24 cellular contexts compared by ENCODE assay signal in genomic region chr1:160925652-160926241, GRCh38. TPM values are rescaled to one million over a fixed set of nuclear protein-coding genes. Genes with fewer than 3 reads are reported as not detected.
DNase-seq lines count a peak whose midpoint lies in the region; ATAC-seq and TF ChIP-seq lines count a peak whose summit lies in the region.
"Had no signal": no experiment of that assay in that cellular context is flagged by ENCODE, and none has a peak within 500 bp of the region (broad histone marks: within the 10 kb centered on the region; RNA-seq: fewer than 3 reads in every experiment).

No MANE protein-coding gene starts in this region.

- TF ChIP-seq CTCF in choroid plexus epithelial cell (conservative IDR thresholded peaks at IDR 0.05; ENCODE audit: low read depth, low read length) = no peak
- no peak for TF ChIP-seq CTCF in osteoblast (IDR thresholded peaks at IDR 0.05; ENCODE audit: extremely low read depth, low read depth, low read length)
- TF ChIP-seq CTCF in CD14-positive monocyte (IDR thresholded peaks at IDR 0.05) = no peak

- no peak overlapping the region for H2AFZ ChIP-seq in osteoblast (ENCODE audit: low read length)

- no peaks in the 10 kb centered on the region for H3K79me2 ChIP-seq in osteoblast (ENCODE audit: insufficient read depth, low read length)

- DNase-seq in ELR (ENCODE audit: low read depth) (peak; percentile 50), MG63 (peak; percentile 15), choroid plexus epithelial cell (ENCODE audit: low read depth) (peak; percentile 31), osteoblast (ENCODE audit: insufficient read length, low spot score, missing footprints) (peak; percentile 76), GM19238 (ENCODE audit: insufficient read length, low spot score) (no peak), RPMI8226 (no peak), CD14-positive monocyte (ENCODE audit: low spot score) (no peak)
- DNase-seq: activated B cell treated with CpG ODN at 0.5 μM for 24 hours; activated CD8-positive, alpha-beta T cell treated with anti-CD3 and anti-CD28 coated beads, Interleukin-2, amount 10 ng/mL, durations not matched to agents 7 days and 5 days; activated T-cell treated with anti-CD3 and anti-CD28 coated beads, Interleukin-2, amount 50 U/mL, for 72 hours; colonic mucosa; GDM1; NCI-H1694 treated with DMSO at 0.1 percent for 48 hours; NCI-H774; psoas muscle; SJCRH30; stimulated activated CD4-positive, alpha-beta T cell treated with anti-CD3 and anti-CD28 coated beads, Interleukin-4, amount 100 ng/mL, for 1 hour; T-helper 2 cell had no signal

- intact Hi-C loops in CD14-positive monocyte (cut with micrococcal nuclease) = no loop called here

- no peak overlapping the region for H3K27ac Mint-ChIP-seq in CD14-positive monocyte
- H3K27ac Mint-ChIP-seq: activated B cell treated with CpG ODN at 0.5 μM for 24 hours; activated CD8-positive, alpha-beta T cell treated with anti-CD3 and anti-CD28 coated beads, Interleukin-2, amount 10 ng/mL, durations not matched to agents 7 days and 5 days; activated naive CD8-positive, alpha-beta T cell; activated T-cell treated with anti-CD3 and anti-CD28 coated beads, Interleukin-2, amount 50 U/mL, for 72 hours had no signal

- H3K27me3 Mint-ChIP-seq in CD14-positive monocyte (ENCODE audit: low read depth in 3 of 3) = peaks cover 1 to 7% (median 4%) of the 10 kb centered on the region in 3 donors
- H3K27me3 Mint-ChIP-seq: activated naive CD8-positive, alpha-beta T cell had no signal

- H3K27me3 ChIP-seq in MG63 (peaks cover 3% of the 10 kb centered on the region; the same call in 1 of the 2 replicates), osteoblast (ENCODE audit: insufficient read depth, low read length) (no peaks in the 10 kb centered on the region)
- H3K27me3 ChIP-seq: colonic mucosa, SJCRH30, upper lobe of left lung had no signal

- peaks cover 23 to 64% (median 45%) of the 10 kb centered on the region in 7 donors for H3K9me3 Mint-ChIP-seq in CD14-positive monocyte

- H3K27ac ChIP-seq in osteoblast (ENCODE audit: low read depth, low read length) = no peak overlapping the region
- H3K27ac ChIP-seq: colonic mucosa, psoas muscle, SJCRH30, skin epidermis had no signal

- no peaks in the 10 kb centered on the region for H3K36me3 Mint-ChIP-seq in CD14-positive monocyte

- H3K4me1 ChIP-seq in osteoblast (ENCODE audit: insufficient read depth, low read length) = no peaks in the 10 kb centered on the region
- H3K4me1 ChIP-seq: colonic mucosa, psoas muscle, SJCRH30 had no signal

- no peak for ATAC-seq in GM21737 (IDR thresholded peaks at IDR 0.05; ENCODE audit: unreplicated experiment)
- ATAC-seq: activated CD8-positive, alpha-beta T cell treated with anti-CD3 and anti-CD28 coated beads, Interleukin-2, amount 10 ng/mL, durations not matched to agents 7 days and 5 days; activated T-cell treated with anti-CD3 and anti-CD28 coated beads, Interleukin-2, amount 50 U/mL, for 72 hours; GM12878; psoas muscle had no signal

- H3K4me1 Mint-ChIP-seq in CD14-positive monocyte = no peaks in the 10 kb centered on the region
- H3K4me1 Mint-ChIP-seq: activated B cell treated with CpG ODN at 0.5 μM for 24 hours, neural crest cell had no signal

- H3K9me3 ChIP-seq in MG63 = no peaks in the 10 kb centered on the region
- no peaks in the 10 kb centered on the region for H3K9me3 ChIP-seq in osteoblast (ENCODE audit: low read depth, low read length)
- H3K9me3 ChIP-seq: colonic mucosa, psoas muscle, SJCRH30 had no signal

- H3K4me2 ChIP-seq in osteoblast (ENCODE audit: insufficient read depth, low read length) = no peak overlapping the region

- H3K36me3 ChIP-seq in MG63 (no peaks in the 10 kb centered on the region), osteoblast (ENCODE audit: insufficient read depth, low read length) (no peaks in the 10 kb centered on the region)
- H3K36me3 ChIP-seq: colonic mucosa, SJCRH30, upper lobe of left lung had no signal

- no peak overlapping the region for H3K4me3 ChIP-seq in MG63
- no peak overlapping the region for H3K4me3 ChIP-seq in choroid plexus epithelial cell (ENCODE audit: low read depth, low read length)
- no peak overlapping the region for H3K4me3 ChIP-seq in osteoblast (ENCODE audit: insufficient read depth, low read length)
- H3K4me3 ChIP-seq: colonic mucosa, GM12878, psoas muscle, SJCRH30, skin epidermis, upper lobe of left lung had no signal

- H3K4me3 Mint-ChIP-seq in CD14-positive monocyte = no peak overlapping the region
- H3K4me3 Mint-ChIP-seq: activated B cell treated with CpG ODN at 0.5 μM for 24 hours; activated CD8-positive, alpha-beta T cell treated with anti-CD3 and anti-CD28 coated beads, Interleukin-2, amount 10 ng/mL, durations not matched to agents 7 days and 5 days; activated naive CD8-positive, alpha-beta T cell; activated T-cell treated with anti-CD3 and anti-CD28 coated beads, Interleukin-2, amount 50 U/mL, for 72 hours; neural crest cell had no signal

- H4K20me1 ChIP-seq in osteoblast (ENCODE audit: insufficient read depth, low read length) = no peaks in the 10 kb centered on the region

RNA-seq across cellular contexts. Expression of gene ITLN2, which starts 28.9 kb away (rescaled TPM):
- not detected in 2 replicates for total RNA-seq in MG63 (2014; rRNA removed; shearing (Covaris generic); ENCODE audit: low replicate concordance)
- total RNA-seq in osteoblast = not detected in 2 replicates
- not detected for polyA plus RNA-seq in CD14-positive monocyte
- total RNA-seq: activated B cell treated with CpG ODN at 0.5 μM for 24 hours; activated CD8-positive, alpha-beta T cell treated with anti-CD3 and anti-CD28 coated beads, Interleukin-2, amount 10 ng/mL, durations not matched to agents 7 days and 5 days; activated T-cell treated with anti-CD3 and anti-CD28 coated beads, Interleukin-2, amount 50 U/mL, for 72 hours; colonic mucosa; GM12878; psoas muscle; SJCRH30 had no signal
- polyA plus RNA-seq: GM12878, psoas muscle had no signal

RNA-seq across cellular contexts. Expression of gene ITLN1, which starts 40.8 kb away (rescaled TPM):
- total RNA-seq in MG63 (2014; rRNA removed; shearing (Covaris generic); ENCODE audit: low replicate concordance) = not detected in 2 replicates
- not detected in 2 replicates for total RNA-seq in osteoblast
- polyA plus RNA-seq in CD14-positive monocyte = 1 to 10 TPM; 1.3 to 1.6 TPM
- total RNA-seq: activated B cell treated with CpG ODN at 0.5 μM for 24 hours; activated CD8-positive, alpha-beta T cell treated with anti-CD3 and anti-CD28 coated beads, Interleukin-2, amount 10 ng/mL, durations not matched to agents 7 days and 5 days; activated T-cell treated with anti-CD3 and anti-CD28 coated beads, Interleukin-2, amount 50 U/mL, for 72 hours; GM12878; neural crest cell; SJCRH30 had no signal
- polyA plus RNA-seq: GM12878 had no signal

Comparison
In these comparisons a context has a peak if more than half of its experiments do, and no peak if none do; other contexts are left out.
1. DNase-seq: peak in ELR (single experiment), MG63 (single experiment), choroid plexus epithelial cell (single experiment) and osteoblast (single experiment); none in GM19238 (single experiment), RPMI8226 (single experiment) and CD14-positive monocyte (single experiment).